Comparison of ENCODE assay signal across 1 cellular context in genomic region chr18:44744206-44745180, GRCh38.
A peak's percentile ranks its signal among the peaks of the same experiment; 100 is the strongest.
TF ChIP-seq lines count a peak whose summit lies in the region.

No MANE protein-coding gene starts in this region.

TF ChIP-seq in WTC11, 78 proteins besides CTCF, POLR2A, EP300 and RAD21 (continued from another document):
- TF ChIP-seq ZNF281 (CRISPR knock-in tag; IDR thresholded peaks at IDR 0.05): 0 out of 2 replicates have a peak, but pooled peaks have one; percentile 13
- TF ChIP-seq ERG (CRISPR knock-in tag; IDR thresholded peaks at IDR 0.05): no peak
- no peak for TF ChIP-seq TCF7 (CRISPR knock-in tag; IDR thresholded peaks at IDR 0.05; ENCODE audit: low read depth)
- TF ChIP-seq ZNF263 (CRISPR knock-in tag; IDR thresholded peaks at IDR 0.05; ENCODE audit: low read depth): no peak
- TF ChIP-seq KAT7 (CRISPR knock-in tag; IDR thresholded peaks at IDR 0.05; ENCODE audit: borderline replicate concordance): 0 out of 2 replicates have a peak, but pooled peaks have one; percentile 26
- TF ChIP-seq RELA (CRISPR knock-in tag; IDR thresholded peaks at IDR 0.05; ENCODE audit: borderline replicate concordance): peak; percentile 57; the same call in 1 of the 2 replicates
- no peak for TF ChIP-seq HMGA2 (CRISPR knock-in tag; IDR thresholded peaks at IDR 0.05)
- no peak for TF ChIP-seq STAT6 (CRISPR knock-in tag; conservative IDR thresholded peaks at IDR 0.05; ENCODE audit: low read depth)
- TF ChIP-seq ESRRA (CRISPR knock-in tag; IDR thresholded peaks at IDR 0.05; ENCODE audit: borderline replicate concordance): no peak
- TF ChIP-seq ZNF423 (CRISPR knock-in tag; IDR thresholded peaks at IDR 0.05): peak; percentile 83
- TF ChIP-seq NR3C1 (CRISPR knock-in tag; conservative IDR thresholded peaks at IDR 0.05; ENCODE audit: low read depth): no peak
TF ChIP-seq in WTC11: peak in this region for 5.
